ENCODE assay signal across 1 cellular context in the genomic region with DNA sequence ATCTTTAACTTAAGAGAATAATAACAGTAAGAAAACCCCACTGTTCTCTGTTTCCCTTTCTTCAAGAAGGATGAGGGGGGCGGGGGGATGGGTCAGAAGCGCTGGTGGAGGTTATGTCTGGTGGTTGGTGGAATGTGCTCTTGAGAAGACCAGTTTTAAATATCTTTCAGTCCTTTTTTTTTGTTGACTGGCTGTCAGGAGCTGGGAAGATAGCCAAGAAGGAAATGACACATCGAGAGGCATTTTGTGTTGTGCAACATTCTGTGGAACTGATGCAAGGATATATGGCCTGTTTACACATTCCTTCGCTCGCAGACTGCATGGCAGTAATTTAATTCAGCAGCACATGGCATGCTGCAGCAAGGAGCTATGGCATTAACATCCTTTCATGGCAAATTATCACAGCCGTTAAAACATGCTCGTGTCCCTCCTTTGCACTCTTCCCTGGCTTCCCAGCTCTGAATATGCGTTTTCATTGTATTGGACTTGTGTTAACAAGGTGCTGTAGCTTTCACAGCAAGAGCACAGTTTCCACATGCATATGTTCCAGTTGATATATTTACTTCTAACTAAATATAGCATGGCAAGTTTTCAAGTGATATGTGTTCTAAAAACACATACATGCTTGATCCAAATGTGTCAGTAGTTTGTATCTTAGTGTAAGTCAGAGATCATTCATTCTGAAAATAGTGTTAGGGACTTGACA.
TF ChIP-seq lines count a peak whose summit lies in the region.

No MANE protein-coding gene starts in this region.

TF ChIP-seq in K562, 482 proteins besides CTCF, POLR2A, EP300 and RAD21 (continued from another document and continues in another):
- TF ChIP-seq NELFE (IDR thresholded peaks at IDR 0.05; ENCODE audit: insufficient read depth, insufficient read length) (no peak), RCOR1 (IDR thresholded peaks at IDR 0.05; ENCODE audit: borderline replicate concordance in 1 of 2, low read depth in 2 of 2, low read length in 2 of 2) (peak in 1 of 2 experiments; percentile 83; a peak in 1 of 4 replicates), JUN (IDR thresholded peaks at IDR 0.05; ENCODE audit: borderline replicate concordance, low read depth, low read length) (peak; percentile 99), JUN (CRISPR knock-in tag; IDR thresholded peaks at IDR 0.05; ENCODE audit: borderline replicate concordance) (peak; percentile 96), LARP7 (IDR thresholded peaks at IDR 0.05) (no peak), HNRNPK (IDR thresholded peaks at IDR 0.05; ENCODE audit: low read depth, low read length, poor library complexity, severe bottlenecking) (no peak), TEAD4 (IDR thresholded peaks at IDR 0.05; ENCODE audit: low read length) (peak; percentile 96), TEAD4 (CRISPR knock-in tag; IDR thresholded peaks at IDR 0.05; ENCODE audit: borderline replicate concordance) (peak; percentile 69; the same call in 1 of the 2 replicates), ZKSCAN3 (CRISPR knock-in tag; IDR thresholded peaks at IDR 0.05) (no peak), ZFX (CRISPR knock-in tag; IDR thresholded peaks at IDR 0.05) (peak; percentile 40; the same call in 1 of the 2 replicates), KLF1 (tag; IDR thresholded peaks at IDR 0.05) (no peak), PRMT5 (CRISPR knock-in tag; IDR thresholded peaks at IDR 0.05) (no peak), DNMT1 (IDR thresholded peaks at IDR 0.05) (peak; percentile 65; the same call in 1 of the 2 replicates), SUPT5H (IDR thresholded peaks at IDR 0.05) (peak; percentile 55; the same call in 1 of the 2 replicates), FOXP1 (CRISPR knock-in tag; IDR thresholded peaks at IDR 0.05) (peak; percentile 91), MCM7 (IDR thresholded peaks at IDR 0.05) (no peak), ARID2 (IDR thresholded peaks at IDR 0.05) (no peak), ZNF239 (CRISPR knock-in tag; IDR thresholded peaks at IDR 0.05) (no peak), TOE1 (IDR thresholded peaks at IDR 0.05; ENCODE audit: borderline replicate concordance) (no peak), TOE1 (CRISPR knock-in tag; IDR thresholded peaks at IDR 0.05; ENCODE audit: borderline replicate concordance, low read depth) (no peak), FIP1L1 (IDR thresholded peaks at IDR 0.05; ENCODE audit: low read depth, low read length, poor library complexity, severe bottlenecking) (no peak), HEY1 (CRISPR knock-in tag; IDR thresholded peaks at IDR 0.05; ENCODE audit: borderline replicate concordance) (no peak; the same call in 1 of the 2 replicates), MAFG (tag; conservative IDR thresholded peaks at IDR 0.05) (peak; percentile 55; the same call in 1 of the 2 replicates), DPF2 (IDR thresholded peaks at IDR 0.05) (peak; percentile 99), KHSRP (IDR thresholded peaks at IDR 0.05) (no peak), HNRNPH1 (optimal IDR thresholded peaks at IDR 0.05; ENCODE audit: low read depth, low read length) (no peak), ZZZ3 (IDR thresholded peaks at IDR 0.05) (no peak), SP2 (IDR thresholded peaks at IDR 0.05; ENCODE audit: extremely low read depth, low read depth, low read length, poor library complexity, severe bottlenecking) (no peak), PTRF (tag; IDR thresholded peaks at IDR 0.05) (peak; percentile 55; the same call in 1 of the 2 replicates), U2AF1 (optimal IDR thresholded peaks at IDR 0.05; ENCODE audit: low read depth, low read length) (no peak), PHB (CRISPR knock-in tag; IDR thresholded peaks at IDR 0.05) (no peak), GTF2E2 (tag; IDR thresholded peaks at IDR 0.05) (peak; percentile 65; the same call in 1 of the 2 replicates), XRCC4 (IDR thresholded peaks at IDR 0.05; ENCODE audit: extremely low read depth, insufficient read depth, insufficient read length) (no peak), CBFB (CRISPR knock-in tag; IDR thresholded peaks at IDR 0.05) (no peak), RBM22 (IDR thresholded peaks at IDR 0.05; ENCODE audit: low read depth, low read length, poor library complexity, severe bottlenecking) (no peak), ZNF668 (CRISPR knock-in tag; IDR thresholded peaks at IDR 0.05) (peak; percentile 91; the same call in 1 of the 2 replicates), TAL1 (IDR thresholded peaks at IDR 0.05) (no peak), SIN3A (IDR thresholded peaks at IDR 0.05; ENCODE audit: borderline replicate concordance in 2 of 2, control insufficient read depth in 1 of 2, low read depth in 2 of 2, low read length in 2 of 2) (no peak), GTF2A2 (tag; IDR thresholded peaks at IDR 0.05) (peak; percentile 68; the same call in 1 of the 2 replicates), CCAR2 (IDR thresholded peaks at IDR 0.05; ENCODE audit: low read depth, low read length) (no peak), ZC3H4 (CRISPR knock-in tag; IDR thresholded peaks at IDR 0.05; ENCODE audit: borderline replicate concordance) (no peak), SMARCB1 (IDR thresholded peaks at IDR 0.05; ENCODE audit: insufficient read length, low read depth) (peak; percentile 28), SREBF1 (IDR thresholded peaks at IDR 0.05; ENCODE audit: borderline replicate concordance, low read depth, low read length) (no peak), IFI16 (CRISPR knock-in tag; IDR thresholded peaks at IDR 0.05) (no peak), ATF1 (CRISPR knock-in tag; IDR thresholded peaks at IDR 0.05) (no peak), ATF1 (tag; IDR thresholded peaks at IDR 0.05) (peak; percentile 86)
- TF ChIP-seq, protein P1, sequence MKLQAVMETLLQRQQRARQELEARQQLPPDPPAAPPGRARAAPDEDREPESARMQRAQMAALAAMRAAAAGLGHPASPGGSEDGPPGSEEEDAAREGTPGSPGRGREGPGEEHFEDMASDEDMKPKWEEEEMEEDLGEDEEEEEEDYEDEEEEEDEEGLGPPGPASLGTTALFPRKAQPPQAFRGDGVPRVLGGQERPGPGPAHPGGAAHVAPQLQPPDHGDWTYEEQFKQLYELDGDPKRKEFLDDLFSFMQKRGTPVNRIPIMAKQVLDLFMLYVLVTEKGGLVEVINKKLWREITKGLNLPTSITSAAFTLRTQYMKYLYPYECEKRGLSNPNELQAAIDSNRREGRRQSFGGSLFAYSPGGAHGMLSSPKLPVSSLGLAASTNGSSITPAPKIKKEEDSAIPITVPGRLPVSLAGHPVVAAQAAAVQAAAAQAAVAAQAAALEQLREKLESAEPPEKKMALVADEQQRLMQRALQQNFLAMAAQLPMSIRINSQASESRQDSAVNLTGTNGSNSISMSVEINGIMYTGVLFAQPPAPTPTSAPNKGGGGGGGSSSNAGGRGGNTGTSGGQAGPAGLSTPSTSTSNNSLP (IDR thresholded peaks at IDR 0.05; ENCODE audit: borderline replicate concordance, low read depth, low read length): peak; percentile 71; the same call in 1 of the 2 replicates
- TF ChIP-seq, protein P2, sequence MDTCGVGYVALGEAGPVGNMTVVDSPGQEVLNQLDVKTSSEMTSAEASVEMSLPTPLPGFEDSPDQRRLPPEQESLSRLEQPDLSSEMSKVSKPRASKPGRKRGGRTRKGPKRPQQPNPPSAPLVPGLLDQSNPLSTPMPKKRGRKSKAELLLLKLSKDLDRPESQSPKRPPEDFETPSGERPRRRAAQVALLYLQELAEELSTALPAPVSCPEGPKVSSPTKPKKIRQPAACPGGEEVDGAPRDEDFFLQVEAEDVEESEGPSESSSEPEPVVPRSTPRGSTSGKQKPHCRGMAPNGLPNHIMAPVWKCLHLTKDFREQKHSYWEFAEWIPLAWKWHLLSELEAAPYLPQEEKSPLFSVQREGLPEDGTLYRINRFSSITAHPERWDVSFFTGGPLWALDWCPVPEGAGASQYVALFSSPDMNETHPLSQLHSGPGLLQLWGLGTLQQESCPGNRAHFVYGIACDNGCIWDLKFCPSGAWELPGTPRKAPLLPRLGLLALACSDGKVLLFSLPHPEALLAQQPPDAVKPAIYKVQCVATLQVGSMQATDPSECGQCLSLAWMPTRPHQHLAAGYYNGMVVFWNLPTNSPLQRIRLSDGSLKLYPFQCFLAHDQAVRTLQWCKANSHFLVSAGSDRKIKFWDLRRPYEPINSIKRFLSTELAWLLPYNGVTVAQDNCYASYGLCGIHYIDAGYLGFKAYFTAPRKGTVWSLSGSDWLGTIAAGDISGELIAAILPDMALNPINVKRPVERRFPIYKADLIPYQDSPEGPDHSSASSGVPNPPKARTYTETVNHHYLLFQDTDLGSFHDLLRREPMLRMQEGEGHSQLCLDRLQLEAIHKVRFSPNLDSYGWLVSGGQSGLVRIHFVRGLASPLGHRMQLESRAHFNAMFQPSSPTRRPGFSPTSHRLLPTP (IDR thresholded peaks at IDR 0.05; ENCODE audit: borderline replicate concordance, extremely low read depth, insufficient read length): no peak
- TF ChIP-seq, protein P3, sequence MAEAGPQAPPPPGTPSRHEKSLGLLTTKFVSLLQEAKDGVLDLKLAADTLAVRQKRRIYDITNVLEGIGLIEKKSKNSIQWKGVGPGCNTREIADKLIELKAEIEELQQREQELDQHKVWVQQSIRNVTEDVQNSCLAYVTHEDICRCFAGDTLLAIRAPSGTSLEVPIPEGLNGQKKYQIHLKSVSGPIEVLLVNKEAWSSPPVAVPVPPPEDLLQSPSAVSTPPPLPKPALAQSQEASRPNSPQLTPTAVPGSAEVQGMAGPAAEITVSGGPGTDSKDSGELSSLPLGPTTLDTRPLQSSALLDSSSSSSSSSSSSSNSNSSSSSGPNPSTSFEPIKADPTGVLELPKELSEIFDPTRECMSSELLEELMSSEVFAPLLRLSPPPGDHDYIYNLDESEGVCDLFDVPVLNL (CRISPR knock-in tag; IDR thresholded peaks at IDR 0.05; ENCODE audit: low read depth): no peak
- TF ChIP-seq, protein P4, sequence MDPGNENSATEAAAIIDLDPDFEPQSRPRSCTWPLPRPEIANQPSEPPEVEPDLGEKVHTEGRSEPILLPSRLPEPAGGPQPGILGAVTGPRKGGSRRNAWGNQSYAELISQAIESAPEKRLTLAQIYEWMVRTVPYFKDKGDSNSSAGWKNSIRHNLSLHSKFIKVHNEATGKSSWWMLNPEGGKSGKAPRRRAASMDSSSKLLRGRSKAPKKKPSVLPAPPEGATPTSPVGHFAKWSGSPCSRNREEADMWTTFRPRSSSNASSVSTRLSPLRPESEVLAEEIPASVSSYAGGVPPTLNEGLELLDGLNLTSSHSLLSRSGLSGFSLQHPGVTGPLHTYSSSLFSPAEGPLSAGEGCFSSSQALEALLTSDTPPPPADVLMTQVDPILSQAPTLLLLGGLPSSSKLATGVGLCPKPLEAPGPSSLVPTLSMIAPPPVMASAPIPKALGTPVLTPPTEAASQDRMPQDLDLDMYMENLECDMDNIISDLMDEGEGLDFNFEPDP (CRISPR knock-in tag; IDR thresholded peaks at IDR 0.05): no peak
- TF ChIP-seq, protein P5, sequence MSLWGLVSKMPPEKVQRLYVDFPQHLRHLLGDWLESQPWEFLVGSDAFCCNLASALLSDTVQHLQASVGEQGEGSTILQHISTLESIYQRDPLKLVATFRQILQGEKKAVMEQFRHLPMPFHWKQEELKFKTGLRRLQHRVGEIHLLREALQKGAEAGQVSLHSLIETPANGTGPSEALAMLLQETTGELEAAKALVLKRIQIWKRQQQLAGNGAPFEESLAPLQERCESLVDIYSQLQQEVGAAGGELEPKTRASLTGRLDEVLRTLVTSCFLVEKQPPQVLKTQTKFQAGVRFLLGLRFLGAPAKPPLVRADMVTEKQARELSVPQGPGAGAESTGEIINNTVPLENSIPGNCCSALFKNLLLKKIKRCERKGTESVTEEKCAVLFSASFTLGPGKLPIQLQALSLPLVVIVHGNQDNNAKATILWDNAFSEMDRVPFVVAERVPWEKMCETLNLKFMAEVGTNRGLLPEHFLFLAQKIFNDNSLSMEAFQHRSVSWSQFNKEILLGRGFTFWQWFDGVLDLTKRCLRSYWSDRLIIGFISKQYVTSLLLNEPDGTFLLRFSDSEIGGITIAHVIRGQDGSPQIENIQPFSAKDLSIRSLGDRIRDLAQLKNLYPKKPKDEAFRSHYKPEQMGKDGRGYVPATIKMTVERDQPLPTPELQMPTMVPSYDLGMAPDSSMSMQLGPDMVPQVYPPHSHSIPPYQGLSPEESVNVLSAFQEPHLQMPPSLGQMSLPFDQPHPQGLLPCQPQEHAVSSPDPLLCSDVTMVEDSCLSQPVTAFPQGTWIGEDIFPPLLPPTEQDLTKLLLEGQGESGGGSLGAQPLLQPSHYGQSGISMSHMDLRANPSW (CRISPR knock-in tag; IDR thresholded peaks at IDR 0.05): peak; percentile 27; the same call in 1 of the 2 replicates
- TF ChIP-seq, protein P6, sequence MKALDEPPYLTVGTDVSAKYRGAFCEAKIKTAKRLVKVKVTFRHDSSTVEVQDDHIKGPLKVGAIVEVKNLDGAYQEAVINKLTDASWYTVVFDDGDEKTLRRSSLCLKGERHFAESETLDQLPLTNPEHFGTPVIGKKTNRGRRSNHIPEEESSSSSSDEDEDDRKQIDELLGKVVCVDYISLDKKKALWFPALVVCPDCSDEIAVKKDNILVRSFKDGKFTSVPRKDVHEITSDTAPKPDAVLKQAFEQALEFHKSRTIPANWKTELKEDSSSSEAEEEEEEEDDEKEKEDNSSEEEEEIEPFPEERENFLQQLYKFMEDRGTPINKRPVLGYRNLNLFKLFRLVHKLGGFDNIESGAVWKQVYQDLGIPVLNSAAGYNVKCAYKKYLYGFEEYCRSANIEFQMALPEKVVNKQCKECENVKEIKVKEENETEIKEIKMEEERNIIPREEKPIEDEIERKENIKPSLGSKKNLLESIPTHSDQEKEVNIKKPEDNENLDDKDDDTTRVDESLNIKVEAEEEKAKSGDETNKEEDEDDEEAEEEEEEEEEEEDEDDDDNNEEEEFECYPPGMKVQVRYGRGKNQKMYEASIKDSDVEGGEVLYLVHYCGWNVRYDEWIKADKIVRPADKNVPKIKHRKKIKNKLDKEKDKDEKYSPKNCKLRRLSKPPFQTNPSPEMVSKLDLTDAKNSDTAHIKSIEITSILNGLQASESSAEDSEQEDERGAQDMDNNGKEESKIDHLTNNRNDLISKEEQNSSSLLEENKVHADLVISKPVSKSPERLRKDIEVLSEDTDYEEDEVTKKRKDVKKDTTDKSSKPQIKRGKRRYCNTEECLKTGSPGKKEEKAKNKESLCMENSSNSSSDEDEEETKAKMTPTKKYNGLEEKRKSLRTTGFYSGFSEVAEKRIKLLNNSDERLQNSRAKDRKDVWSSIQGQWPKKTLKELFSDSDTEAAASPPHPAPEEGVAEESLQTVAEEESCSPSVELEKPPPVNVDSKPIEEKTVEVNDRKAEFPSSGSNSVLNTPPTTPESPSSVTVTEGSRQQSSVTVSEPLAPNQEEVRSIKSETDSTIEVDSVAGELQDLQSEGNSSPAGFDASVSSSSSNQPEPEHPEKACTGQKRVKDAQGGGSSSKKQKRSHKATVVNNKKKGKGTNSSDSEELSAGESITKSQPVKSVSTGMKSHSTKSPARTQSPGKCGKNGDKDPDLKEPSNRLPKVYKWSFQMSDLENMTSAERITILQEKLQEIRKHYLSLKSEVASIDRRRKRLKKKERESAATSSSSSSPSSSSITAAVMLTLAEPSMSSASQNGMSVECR (CRISPR knock-in tag; IDR thresholded peaks at IDR 0.05): 0 out of 2 replicates have a peak, but pooled peaks have one; percentile 47
- TF ChIP-seq, protein P7, sequence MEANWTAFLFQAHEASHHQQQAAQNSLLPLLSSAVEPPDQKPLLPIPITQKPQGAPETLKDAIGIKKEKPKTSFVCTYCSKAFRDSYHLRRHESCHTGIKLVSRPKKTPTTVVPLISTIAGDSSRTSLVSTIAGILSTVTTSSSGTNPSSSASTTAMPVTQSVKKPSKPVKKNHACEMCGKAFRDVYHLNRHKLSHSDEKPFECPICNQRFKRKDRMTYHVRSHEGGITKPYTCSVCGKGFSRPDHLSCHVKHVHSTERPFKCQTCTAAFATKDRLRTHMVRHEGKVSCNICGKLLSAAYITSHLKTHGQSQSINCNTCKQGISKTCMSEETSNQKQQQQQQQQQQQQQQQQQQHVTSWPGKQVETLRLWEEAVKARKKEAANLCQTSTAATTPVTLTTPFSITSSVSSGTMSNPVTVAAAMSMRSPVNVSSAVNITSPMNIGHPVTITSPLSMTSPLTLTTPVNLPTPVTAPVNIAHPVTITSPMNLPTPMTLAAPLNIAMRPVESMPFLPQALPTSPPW (CRISPR knock-in tag; IDR thresholded peaks at IDR 0.05): peak; percentile 86
